18 cellular contexts compared by ENCODE assay signal in the genomic region with DNA sequence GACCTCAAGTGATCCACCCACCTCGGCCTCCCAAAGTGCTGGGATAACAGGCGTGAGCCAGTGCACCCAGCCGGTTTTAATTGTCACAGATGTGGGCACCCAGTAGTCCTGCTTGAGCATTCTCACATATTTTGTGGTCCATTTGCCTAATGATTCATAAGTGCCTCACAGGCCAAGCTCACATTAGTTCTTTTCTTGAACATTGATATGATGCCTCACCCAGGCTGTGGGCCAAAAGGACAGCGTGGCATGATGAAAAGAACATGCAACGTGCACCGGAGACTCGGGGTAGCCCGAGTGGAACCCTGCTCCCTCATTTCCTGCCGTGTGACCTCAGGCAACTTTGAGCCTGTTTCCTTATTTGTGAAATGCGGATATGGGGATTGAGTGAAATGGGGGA.
DNase-seq lines count a peak whose midpoint lies in the region; ATAC-seq and TF ChIP-seq lines count a peak whose summit lies in the region.
"Had no signal": no experiment of that assay in that cellular context is flagged by ENCODE, and none has a peak within 500 bp of the region (broad histone marks: within the 10 kb centered on the region; RNA-seq: fewer than 3 reads in every experiment).

No MANE protein-coding gene starts in this region.

- H3K4me3 ChIP-seq in fibroblast of the aortic adventitia (ENCODE audit: low read depth, low read length) = no peak overlapping the region
- H3K4me3 ChIP-seq: cardiac muscle cell, GM12878, sigmoid colon, SJSA1, thyroid gland had no signal

- TF ChIP-seq CTCF in fibroblast of the aortic adventitia (IDR thresholded peaks at IDR 0.05; ENCODE audit: insufficient read depth, low read length) = no peak

- peak; percentile 100 for DNase-seq in HCEC 1CT
- DNase-seq in amniotic epithelial cell (ENCODE audit: low read depth) = peak; percentile 77
- DNase-seq in fibroblast of the aortic adventitia (ENCODE audit: low read depth) = peak; percentile 93
- DNase-seq in stromal cell of bone marrow (ENCODE audit: low read depth) = peak; percentile 74
- no peak for DNase-seq in left ventricle myocardium superior
- DNase-seq in GM19240 (ENCODE audit: insufficient read length, low spot score) = no peak
- DNase-seq in SKM-1 (lab: John Stamatoyannopoulos, UW; ENCODE audit: unreplicated experiment) = no peak
- DNase-seq: activated T-cell treated with anti-CD3 and anti-CD28 coated beads, Interleukin-2, amount 50 U/mL, for 24 hours; DMS 273 treated with DMSO at 0.1 percent for 48 hours; erythroblast; H7; natural killer cell; NCI-H1436 treated with DMSO at 0.1 percent for 48 hours; sigmoid colon; thyroid gland had no signal

- intact Hi-C loops in left ventricle myocardium superior (cut with micrococcal nuclease) = no loop called here

- ATAC-seq in left ventricle myocardium superior = no peak
- ATAC-seq: GM12878, natural killer cell had no signal

Comparison
In these comparisons a context has a peak if more than half of its experiments do, and no peak if none do; other contexts are left out.
1. DNase-seq: peak in HCEC 1CT (single experiment), amniotic epithelial cell (single experiment), fibroblast of the aortic adventitia (single experiment) and stromal cell of bone marrow (single experiment); none in left ventricle myocardium superior (single experiment), GM19240 (single experiment) and SKM-1 (single experiment).